25 cellular contexts compared by ENCODE assay signal in genomic region chr5:79206541-79206940, GRCh38. TPM values are rescaled to one million over a fixed set of nuclear protein-coding genes. Genes with fewer than 3 reads are reported as not detected.
A peak's percentile ranks its signal among the peaks of the same experiment; 100 is the strongest.
DNase-seq lines count a peak whose midpoint lies in the region; ATAC-seq and TF ChIP-seq lines count a peak whose summit lies in the region.
"Had no signal": no experiment of that assay in that cellular context is flagged by ENCODE, and none has a peak within 500 bp of the region (broad histone marks: within the 10 kb centered on the region; RNA-seq: fewer than 3 reads in every experiment).

No MANE protein-coding gene starts in this region.

- DNase-seq in right atrium auricular region (ENCODE audit: low spot score) (peak; percentile 42), Right ventricle myocardium superior (no peak), left colon (peak in 1 of 2 donors; percentile 7), NCI-H1417 treated with DMSO at 0.1 percent for 48 hours (lab: John Stamatoyannopoulos, UW) (no peak), posterior cingulate gyrus (no peak), immature natural killer cell (no peak)
- DNase-seq: ACHN; AML-193; BE2C; CD4-positive, alpha-beta T cell; CD8-positive, alpha-beta memory T cell; DMS 273 treated with DMSO at 0.1 percent for 48 hours; DMS79; EL; GDM1; GOT3; HFFc6 had no signal

- H3K36me3 ChIP-seq in right atrium auricular region (no peaks in the 10 kb centered on the region), rectal smooth muscle tissue (ENCODE audit: control insufficient read depth, insufficient read depth, low read length) (no peaks in the 10 kb centered on the region)
- H3K36me3 ChIP-seq: BE2C; BLaER1 treated with 17β-estradiol and CSF1 and Interleukin-3, amounts not matched to agents 10 nM and 100 nM; HAP-1 had no signal

- no peaks in the 10 kb centered on the region for H3K9me3 ChIP-seq in right atrium auricular region
- H3K9me3 ChIP-seq: A549; BE2C; BLaER1 treated with 17β-estradiol and CSF1 and Interleukin-3, amounts not matched to agents 10 nM and 100 nM; HAP-1 had no signal

- intact Hi-C loops in Right ventricle myocardium superior (cut with DNase I) (no loop called here), left colon (cut with DNase I, micrococcal nuclease) (no loop called here), posterior cingulate gyrus (cut with DNase I) (no loop called here)

- H3K27ac ChIP-seq in right atrium auricular region: no peak overlapping the region
- H3K27ac ChIP-seq in rectal smooth muscle tissue (ENCODE audit: low read depth, low read length): peak overlapping the region; percentile 62
- H3K27ac ChIP-seq: 22Rv1; A549; BLaER1 treated with 17β-estradiol and CSF1 and Interleukin-3, amounts not matched to agents 10 nM and 100 nM had no signal

- no peak overlapping the region for H3K27ac Mint-ChIP-seq in immature natural killer cell
- H3K27ac Mint-ChIP-seq: CD14-positive monocyte; CD4-positive, alpha-beta T cell; CD8-positive, alpha-beta memory T cell; HFFc6 had no signal

- no peaks in the 10 kb centered on the region for H3K4me1 ChIP-seq in right atrium auricular region
- H3K4me1 ChIP-seq in rectal smooth muscle tissue (ENCODE audit: control insufficient read depth, insufficient read depth, low read length): peaks cover 5% of the 10 kb centered on the region
- H3K4me1 ChIP-seq: BE2C; BLaER1 treated with 17β-estradiol and CSF1 and Interleukin-3, amounts not matched to agents 10 nM and 100 nM had no signal

- H3K4me3 ChIP-seq in right atrium auricular region (no peak overlapping the region), rectal smooth muscle tissue (ENCODE audit: low read length) (no peak overlapping the region)
- H3K4me3 ChIP-seq: A549; BLaER1 treated with 17β-estradiol and CSF1 and Interleukin-3, amounts not matched to agents 10 nM and 100 nM; GM12878; HAP-1 had no signal

- TF ChIP-seq CTCF in right atrium auricular region (IDR thresholded peaks at IDR 0.05): no peak

- H3K9me3 Mint-ChIP-seq in immature natural killer cell: no peaks in the 10 kb centered on the region
- H3K9me3 Mint-ChIP-seq: CD14-positive monocyte; CD4-positive, alpha-beta T cell; CD8-positive, alpha-beta memory T cell; HFFc6 had no signal

- ATAC-seq in Right ventricle myocardium superior (ENCODE audit: poor library complexity) (no peak), left colon (peak; percentile 72), GM19324 (IDR thresholded peaks at IDR 0.05; ENCODE audit: low FRiP score, unreplicated experiment) (no peak)
- ATAC-seq: GM12878 had no signal

- H3K36me3 Mint-ChIP-seq in immature natural killer cell: peaks cover 0 to 8% (median 0%) of the 10 kb centered on the region in 3 donors
- H3K36me3 Mint-ChIP-seq: CD14-positive monocyte; CD8-positive, alpha-beta memory T cell had no signal

- no peak overlapping the region for H3K9ac ChIP-seq in rectal smooth muscle tissue (ENCODE audit: low read length)
- H3K9ac ChIP-seq: BLaER1 treated with 17β-estradiol and CSF1 and Interleukin-3, amounts not matched to agents 10 nM and 100 nM had no signal

- peaks cover 0 to 1% (median 0%) of the 10 kb centered on the region in 3 donors for H3K27me3 Mint-ChIP-seq in immature natural killer cell (ENCODE audit: low read depth in 3 of 3)
- H3K27me3 Mint-ChIP-seq: CD4-positive, alpha-beta T cell had no signal

- H3K4me3 Mint-ChIP-seq in immature natural killer cell: no peak overlapping the region
- H3K4me3 Mint-ChIP-seq: CD14-positive monocyte; CD4-positive, alpha-beta T cell; CD8-positive, alpha-beta memory T cell; HFFc6 had no signal

- no peaks in the 10 kb centered on the region for H3K4me1 Mint-ChIP-seq in immature natural killer cell
- H3K4me1 Mint-ChIP-seq: CD14-positive monocyte; CD8-positive, alpha-beta memory T cell had no signal

- H3K27me3 ChIP-seq in right atrium auricular region (no peaks in the 10 kb centered on the region), rectal smooth muscle tissue (ENCODE audit: control insufficient read depth, insufficient read depth, low read length) (no peaks in the 10 kb centered on the region)
- H3K27me3 ChIP-seq: BE2C; BLaER1 treated with 17β-estradiol and CSF1 and Interleukin-3, amounts not matched to agents 10 nM and 100 nM had no signal

RNA-seq across cellular contexts. Expression of gene JMY, which starts 29.4 kb away (rescaled TPM):
- 10 to 100 TPM; 10.6 to 13.6 TPM for total RNA-seq in right atrium auricular region
- total RNA-seq in Right ventricle myocardium superior: 9.7 TPM
- 1 to 10 TPM; 4.5 to 9.2 TPM for total RNA-seq in left colon
- 1 to 10 TPM; 2.9 to 6.7 (median 4.3) TPM for polyA plus RNA-seq in immature natural killer cell
